Comparison of ENCODE assay signal across 13 cellular contexts in the genomic region with DNA sequence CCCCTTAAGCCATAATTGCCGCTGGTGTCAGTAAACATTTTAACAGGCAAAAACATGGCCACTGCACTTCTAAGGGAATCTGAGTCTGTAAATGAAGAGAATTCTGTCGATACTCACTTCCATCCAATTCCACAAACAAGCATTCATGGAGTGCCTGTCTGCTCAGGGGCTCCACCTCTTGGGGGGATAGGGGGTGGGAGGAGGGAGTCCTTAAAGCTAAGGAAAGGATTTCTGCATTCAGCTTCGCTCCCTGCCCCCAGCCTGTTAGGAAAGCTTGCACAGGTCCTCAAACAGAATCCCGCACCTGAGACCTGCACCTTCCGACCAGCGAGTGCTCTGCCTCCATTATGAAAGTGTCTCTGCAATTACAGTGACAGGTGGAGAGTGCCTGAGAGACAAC.
"Had no signal": no experiment of that assay in that cellular context is flagged by ENCODE, and none has a peak within 500 bp of the region (broad histone marks: within the 10 kb centered on the region; RNA-seq: fewer than 3 reads in every experiment).

No MANE protein-coding gene starts in this region.

- H3K27me3 ChIP-seq: tibial artery had no signal

- H3K4me3 ChIP-seq: mucosa of descending colon, smooth muscle cell, tibial artery had no signal

- H3K9me3 ChIP-seq: mucosa of descending colon had no signal

- H3K4me2 ChIP-seq: smooth muscle cell had no signal

- H3K27ac ChIP-seq: tibial artery had no signal

- H3K4me1 ChIP-seq: tibial artery had no signal

- H3K36me3 ChIP-seq: tibial artery had no signal

- DNase-seq: activated CD8-positive, alpha-beta memory T cell treated with anti-CD3 and anti-CD28 coated beads, Interleukin-2, amount 50 U/mL, for 4 hours; activated CD8-positive, alpha-beta T cell treated with anti-CD3 and anti-CD28 coated beads for 36 hours; activated naive CD8-positive, alpha-beta T cell treated with anti-CD3 and anti-CD28 coated beads, Interleukin-2, amount 10 ng/mL, durations not matched to agents 7 days and 5 days; aorta; hypothalamus; left colon; mucosa of descending colon; naive thymus-derived CD8-positive, alpha-beta T cell; nucleus accumbens; right cardiac atrium; T1000; tibial artery had no signal
